11 cellular contexts compared by ENCODE assay signal in genomic region chr10:123442901-123443300, GRCh38.
DNase-seq lines count a peak whose midpoint lies in the region; ATAC-seq lines count a peak whose summit lies in the region.
"Had no signal": no experiment of that assay in that cellular context is flagged by ENCODE, and none has a peak within 500 bp of the region (broad histone marks: within the 10 kb centered on the region; RNA-seq: fewer than 3 reads in every experiment).

No MANE protein-coding gene starts in this region.

- ATAC-seq in GM18499 (IDR thresholded peaks at IDR 0.05; ENCODE audit: insufficient read depth, unreplicated experiment) (peak; percentile 95), GM19438 (IDR thresholded peaks at IDR 0.05; ENCODE audit: low read depth, unreplicated experiment) (peak; percentile 90), HG02642 (IDR thresholded peaks at IDR 0.05; ENCODE audit: poor library complexity, unreplicated experiment) (peak; percentile 87), HG03342 (IDR thresholded peaks at IDR 0.05; ENCODE audit: unreplicated experiment) (peak; percentile 94)
- ATAC-seq: activated CD4-positive, alpha-beta T cell treated with anti-CD3 and anti-CD28 coated beads for 36 hours had no signal

- DNase-seq in NCI-H2107 (lab: John Stamatoyannopoulos, UW) (no peak), epidermal melanocyte (ENCODE audit: insufficient read length, low spot score) (no peak), RKO (ENCODE audit: low spot score) (no peak)
- no peak for DNase-seq in activated CD4-positive, alpha-beta T cell treated with anti-CD3 and anti-CD28 coated beads for 1 hour
- DNase-seq: activated CD4-positive, alpha-beta T cell treated with anti-CD3 and anti-CD28 coated beads for 36 hours; IMR-90; NCI-H1436 treated with DMSO at 0.1 percent for 48 hours had no signal
